In genomic region chr2:47269316-47270232, GRCh38 we compare ENCODE assay signal across 1 cellular context.
TF ChIP-seq lines count a peak whose summit lies in the region.

No MANE protein-coding gene starts in this region.

TF ChIP-seq in GM23338, 12 proteins besides CTCF, POLR2A, EP300 and RAD21 (continued from another document):
- TF ChIP-seq ZNF462 (CRISPR knock-in tag; IDR thresholded peaks at IDR 0.05) (no peak), ZNF331 (CRISPR knock-in tag; IDR thresholded peaks at IDR 0.05; ENCODE audit: low read depth) (no peak)
